8 cellular contexts compared by ENCODE assay signal in the genomic region with DNA sequence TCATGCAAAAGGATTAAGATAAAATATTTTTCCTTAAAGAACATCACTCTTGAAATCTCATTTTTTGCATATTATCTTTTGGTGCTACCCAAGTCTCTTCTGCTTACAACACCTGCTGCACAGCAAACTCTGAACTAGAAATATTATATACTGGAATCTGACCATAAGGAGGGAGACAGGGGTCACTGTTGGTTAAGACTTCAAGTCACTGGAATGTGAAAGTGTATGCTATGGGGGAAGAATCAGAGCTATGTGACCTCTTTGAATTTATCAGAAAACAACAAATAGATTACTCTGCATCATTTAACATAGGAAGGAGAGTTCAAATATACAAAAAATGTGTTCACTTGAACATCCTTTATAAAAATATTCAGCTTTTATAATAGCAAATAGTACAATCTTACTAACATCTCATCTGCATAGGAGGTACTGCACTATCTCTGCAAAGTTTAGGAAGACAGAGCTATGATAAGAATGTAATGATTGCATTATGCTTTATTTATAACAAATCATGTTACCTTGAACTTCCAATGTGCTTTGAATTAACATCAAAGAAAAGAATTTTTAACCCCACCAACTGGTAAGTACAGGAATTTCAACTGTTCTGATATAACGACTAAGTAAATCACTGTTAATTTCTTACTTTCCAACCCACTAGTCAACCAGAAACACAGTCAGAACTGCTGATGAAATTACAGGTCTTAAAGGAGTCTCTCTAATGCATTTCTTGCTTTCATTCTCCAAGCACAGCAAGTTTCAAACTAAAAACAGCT.
A peak's percentile ranks its signal among the peaks of the same experiment; 100 is the strongest.
DNase-seq lines count a peak whose midpoint lies in the region; ATAC-seq and TF ChIP-seq lines count a peak whose summit lies in the region.

No MANE protein-coding gene starts in this region.

- peak; percentile 44 for TF ChIP-seq CTCF in foreskin keratinocyte (conservative IDR thresholded peaks at IDR 0.05)

- H3K27ac ChIP-seq in foreskin keratinocyte: no peak overlapping the region

- no peaks in the 10 kb centered on the region for H3K27me3 ChIP-seq in foreskin keratinocyte

- ATAC-seq in GM18499 (IDR thresholded peaks at IDR 0.05; ENCODE audit: insufficient read depth, unreplicated experiment) (peak; percentile 57), GM21529 (IDR thresholded peaks at IDR 0.05; ENCODE audit: unreplicated experiment) (peak; percentile 65), HG03457 (IDR thresholded peaks at IDR 0.05; ENCODE audit: unreplicated experiment) (peak; percentile 47), foreskin keratinocyte (no peak)

- DNase-seq in foreskin keratinocyte (no peak), HPDE6-E6E7 (ENCODE audit: extremely low spot score) (no peak), NCI-H524 (lab: John Stamatoyannopoulos, UW) (no peak), NCI-H748 treated with DMSO at 0.1 percent for 48 hours (lab: John Stamatoyannopoulos, UW) (no peak), UCSD-AML1 (lab: John Stamatoyannopoulos, UW; ENCODE audit: unreplicated experiment) (no peak)

- peaks cover 5% of the 10 kb centered on the region for H3K4me1 ChIP-seq in foreskin keratinocyte
